Comparison of ENCODE assay signal across 9 cellular contexts in the genomic region with DNA sequence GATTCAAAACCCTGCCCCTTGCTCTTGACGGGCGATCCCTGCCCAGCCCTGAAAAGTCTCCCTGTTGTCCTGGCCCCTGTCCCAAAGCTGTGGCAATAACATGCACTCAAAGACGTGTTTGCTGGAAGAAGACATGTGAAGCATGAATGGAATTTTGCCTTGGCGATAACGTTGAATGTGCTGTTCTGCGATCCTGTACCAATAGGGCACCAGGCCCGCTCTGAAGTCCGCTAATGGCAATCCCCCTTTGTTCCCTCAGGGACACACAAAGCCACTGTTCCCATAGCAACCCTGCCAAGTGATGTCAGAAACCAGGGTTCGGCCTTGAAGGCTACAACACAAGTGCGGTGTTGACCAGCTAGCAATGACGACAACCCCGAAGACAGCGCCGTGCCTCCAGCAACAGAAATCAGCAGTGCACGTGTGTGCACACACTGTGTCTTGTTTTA.
A peak's percentile ranks its signal among the peaks of the same experiment; 100 is the strongest.
DNase-seq lines count a peak whose midpoint lies in the region; ATAC-seq and TF ChIP-seq lines count a peak whose summit lies in the region.
"Had no signal": no experiment of that assay in that cellular context is flagged by ENCODE, and none has a peak within 500 bp of the region (broad histone marks: within the 10 kb centered on the region; RNA-seq: fewer than 3 reads in every experiment).

No MANE protein-coding gene starts in this region.

- ATAC-seq in left colon, result no peak
- no peak for ATAC-seq in GM21717 (IDR thresholded peaks at IDR 0.05; ENCODE audit: unreplicated experiment)

- peak overlapping the region; percentile 55 to 79 for H3K27ac ChIP-seq in right atrium auricular region
- peak overlapping the region; percentile 72 for H3K27ac ChIP-seq in trophoblast cell (ENCODE audit: low read depth, low read length)

- no peak overlapping the region for H3K4ac ChIP-seq in trophoblast cell (ENCODE audit: low read depth, low read length)

- no peak overlapping the region for H2AK5ac ChIP-seq in trophoblast cell (ENCODE audit: low read length)

- H3K4me3 ChIP-seq in astrocyte of the spinal cord (ENCODE audit: low read depth, low read length) (no peak overlapping the region), right atrium auricular region (no peak overlapping the region), trophoblast cell (ENCODE audit: low read depth, low read length) (no peak overlapping the region)
- H3K4me3 ChIP-seq: skin epidermis had no signal

- H2AFZ ChIP-seq in trophoblast cell (ENCODE audit: insufficient read depth, low read length, poor library complexity), result no peak overlapping the region

- peak overlapping the region; percentile 71 for H3K27ac Mint-ChIP-seq in Calu3 (ENCODE audit: unreplicated experiment)

- no peak overlapping the region for H2BK120ac ChIP-seq in trophoblast cell (ENCODE audit: insufficient read depth, low read length, poor library complexity)

- H3K4me2 ChIP-seq in trophoblast cell (ENCODE audit: low read length), result peak overlapping the region; percentile 13

- TF ChIP-seq CTCF in Calu3 (IDR thresholded peaks at IDR 0.05; ENCODE audit: unreplicated experiment), result no peak
- no peak for TF ChIP-seq CTCF in astrocyte of the spinal cord (IDR thresholded peaks at IDR 0.05; ENCODE audit: low read depth, low read length)
- no peak for TF ChIP-seq CTCF in right atrium auricular region (IDR thresholded peaks at IDR 0.05)

- no peak overlapping the region for H3K9ac ChIP-seq in trophoblast cell (ENCODE audit: low read length)

- H2BK5ac ChIP-seq in trophoblast cell (ENCODE audit: low read depth, low read length, poor library complexity), result no peak overlapping the region

- intact Hi-C loops in Calu3 (cut with micrococcal nuclease; ENCODE audit: unreplicated experiment) (no loop called here), left colon (cut with DNase I, micrococcal nuclease) (no loop called here)

- H3K27me3 ChIP-seq in right atrium auricular region (no peaks in the 10 kb centered on the region), trophoblast cell (ENCODE audit: insufficient read depth, low read length) (no peaks in the 10 kb centered on the region)

- H3K79me1 ChIP-seq in trophoblast cell (ENCODE audit: low read length), result peaks cover 16% of the 10 kb centered on the region

- no peak overlapping the region for H3K23ac ChIP-seq in trophoblast cell (ENCODE audit: low read length)

- in situ Hi-C loops in astrocyte of the spinal cord (cut with HindIII; ENCODE audit: low sequenced_read_pairs), result no loop called here

- peak overlapping the region; percentile 30 for H3K4me3 Mint-ChIP-seq in Calu3 (ENCODE audit: low read depth, unreplicated experiment)

- H3K36me3 ChIP-seq in right atrium auricular region, result no peaks in the 10 kb centered on the region
- no peaks in the 10 kb centered on the region for H3K36me3 ChIP-seq in trophoblast cell (ENCODE audit: control insufficient read depth in 1 of 2, insufficient read depth in 2 of 2, low read length in 2 of 2)

- no peaks in the 10 kb centered on the region for H3K9me3 Mint-ChIP-seq in Calu3 (ENCODE audit: low read depth, unreplicated experiment)

- no peak overlapping the region for H3K18ac ChIP-seq in trophoblast cell (ENCODE audit: low read length)

- H4K91ac ChIP-seq in trophoblast cell (ENCODE audit: low read depth, low read length), result no peak overlapping the region

- no TSS peak for BruUV-seq in Calu3 (replicated peaks; lab: Mats Ljungman, UMichigan)

- DNase-seq in Calu3 (peak; percentile 80), astrocyte of the spinal cord (ENCODE audit: low read depth, low spot score) (peak; percentile 90), right atrium auricular region (ENCODE audit: low spot score) (peak; percentile 94), trophoblast cell (peak; percentile 99 to 100), GOT3 (lab: John Stamatoyannopoulos, UW) (no peak), left colon (no peak)
- DNase-seq in stimulated activated naive CD4-positive, alpha-beta T cell (lab: John Stamatoyannopoulos, UW), result no peak

- CTCF ChIA-PET in Calu3 (lab: Charles Lee), result interaction anchor here (0.7 to 0.8 kb wide), 2 partner anchors 34 to 1678 kb away, joined by 3 read pairs; no protein-coding TSS in a partner anchor

- H4K12ac ChIP-seq in trophoblast cell (ENCODE audit: low read depth, low read length), result no peak overlapping the region

- H3K79me2 ChIP-seq in trophoblast cell (ENCODE audit: control insufficient read depth, insufficient read depth, low read length, poor library complexity), result no peaks in the 10 kb centered on the region

- no peak overlapping the region for H4K8ac ChIP-seq in trophoblast cell (ENCODE audit: low read depth, low read length)

- H3K4me1 ChIP-seq in right atrium auricular region (peaks cover 0 to 22% of the 10 kb centered on the region in 2 donors), trophoblast cell (ENCODE audit: control insufficient read depth in 1 of 2, insufficient read depth in 2 of 2, low read length in 2 of 2) (peaks cover 7 to 12% of the 10 kb centered on the region in 2 experiments)

- H3K9me3 ChIP-seq in right atrium auricular region (no peaks in the 10 kb centered on the region), trophoblast cell (ENCODE audit: insufficient read depth, low read depth, low read length) (no peaks in the 10 kb centered on the region)

- no peaks in the 10 kb centered on the region for H3K36me3 Mint-ChIP-seq in Calu3 (ENCODE audit: insufficient read depth, unreplicated experiment)

- H3K14ac ChIP-seq in trophoblast cell (ENCODE audit: low read length), result no peak overlapping the region

- no peak overlapping the region for H2BK12ac ChIP-seq in trophoblast cell (ENCODE audit: low read length)

- peaks cover 15% of the 10 kb centered on the region for H3K4me1 Mint-ChIP-seq in Calu3 (ENCODE audit: low read depth, unreplicated experiment)

- WGBS in trophoblast cell (ENCODE audit: extremely low coverage, insufficient coverage, insufficient read length), result no CpG with 5 or more reads among the region's 15 CpGs

- H3K27me3 Mint-ChIP-seq in Calu3 (ENCODE audit: unreplicated experiment), result no peaks in the 10 kb centered on the region

Comparison
In these comparisons a context has a peak if more than half of its experiments do, and no peak if none do; other contexts are left out.
1. DNase-seq: peak in Calu3 (single experiment), astrocyte of the spinal cord (single experiment), right atrium auricular region (single experiment) and trophoblast cell (2 of 2); none in GOT3 (single experiment), left colon (0 of 2) and stimulated activated naive CD4-positive, alpha-beta T cell (0 of 6).